Comparison of ENCODE assay signal across 1 cellular context in the genomic region with DNA sequence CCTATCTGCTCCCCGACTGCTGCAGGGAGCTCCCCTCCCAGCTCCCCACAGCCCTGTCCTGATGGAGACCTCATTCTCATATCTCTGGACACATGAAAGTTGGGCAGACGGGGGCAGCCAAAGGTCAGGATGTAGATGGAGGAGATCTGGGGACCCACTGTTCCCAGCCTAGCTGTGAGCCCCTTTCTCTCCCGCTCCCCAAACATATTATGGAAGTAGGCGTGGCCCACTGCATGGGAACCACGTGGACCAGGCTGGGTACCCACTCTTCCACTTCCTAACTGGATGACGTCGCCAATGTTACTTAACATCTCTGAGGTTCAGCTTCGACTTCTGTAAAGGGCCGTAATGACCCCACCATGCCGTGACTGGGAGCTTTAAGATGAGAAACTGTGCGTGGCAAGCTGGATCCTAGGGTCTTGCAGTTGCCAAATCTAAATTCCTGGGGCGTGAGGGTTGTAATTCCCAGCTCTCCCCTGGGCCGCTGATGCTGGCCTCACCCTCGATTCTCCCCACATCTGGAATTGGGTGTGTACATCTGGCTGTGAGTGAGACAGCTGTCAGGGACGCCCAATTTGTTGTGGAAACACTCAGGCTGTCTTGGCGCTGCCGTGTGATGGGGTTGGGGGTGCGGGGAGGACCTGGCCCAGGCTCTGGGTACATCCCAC.
A peak's percentile ranks its signal among the peaks of the same experiment; 100 is the strongest.
TF ChIP-seq lines count a peak whose summit lies in the region.

No MANE protein-coding gene starts in this region.

TF ChIP-seq in HepG2, 621 proteins besides CTCF, POLR2A, EP300 and RAD21:
- TF ChIP-seq ZBTB20 (CRISPR knock-in tag; IDR thresholded peaks at IDR 0.05; ENCODE audit: borderline replicate concordance, low read depth) (0 out of 2 replicates have a peak, but pooled peaks have one; percentile 44), AGO2 (optimal IDR thresholded peaks at IDR 0.05; ENCODE audit: low read depth, low read length) (peak; percentile 56), ATF7 (IDR thresholded peaks at IDR 0.05) (peak; percentile 93), ATF7 (CRISPR knock-in tag; IDR thresholded peaks at IDR 0.05) (no peak), ZIK1 (CRISPR knock-in tag; IDR thresholded peaks at IDR 0.05; ENCODE audit: borderline replicate concordance, low read depth) (no peak)
TF ChIP-seq in HepG2: peak in this region for 3.
